In genomic region chr14:22537436-22538310, GRCh38 we compare ENCODE assay signal across 12 cellular contexts. TPM values are rescaled to one million over a fixed set of nuclear protein-coding genes. Genes with fewer than 3 reads are reported as not detected.
DNase-seq lines count a peak whose midpoint lies in the region; ATAC-seq and TF ChIP-seq lines count a peak whose summit lies in the region.
"Had no signal": no experiment of that assay in that cellular context is flagged by ENCODE, and none has a peak within 500 bp of the region (broad histone marks: within the 10 kb centered on the region; RNA-seq: fewer than 3 reads in every experiment).

No MANE protein-coding gene starts in this region.

- peak overlapping the region; percentile 96 to 97 for H3K27ac Mint-ChIP-seq in activated naive CD4-positive, alpha-beta T cell treated with anti-CD3 and anti-CD28 coated beads, Interleukin-2, amount 50 U/mL, for 72 hours

- H3K27ac ChIP-seq in heart right ventricle = peak overlapping the region in 7 of 10 donors; percentile 9 to 61 (median 38)
- peak overlapping the region; percentile 30 to 61 for H3K27ac ChIP-seq in left lung
- peak overlapping the region; percentile 53 to 73 (median 64) for H3K27ac ChIP-seq in transverse colon
- H3K27ac ChIP-seq: C4-2B, neutrophil had no signal

- no peaks in the 10 kb centered on the region for H3K9me3 Mint-ChIP-seq in activated naive CD4-positive, alpha-beta T cell treated with anti-CD3 and anti-CD28 coated beads, Interleukin-2, amount 50 U/mL, for 72 hours

- 94% methylated on average over 8 of the region's 8 CpGs for WGBS in heart right ventricle, 2 donors
- 86 to 96% methylated on average over 1 to 8 of the region's 8 CpGs for WGBS in transverse colon (ENCODE audit: low coverage in 1 of 2), 2 donors

- no peak for TF ChIP-seq POLR2A in transverse colon (IDR thresholded peaks at IDR 0.05)

- intact Hi-C loops in heart right ventricle (cut with DNase I) = no loop called here
- intact Hi-C loops in cardiac septum (cut with DNase I) = no loop called here
- intact Hi-C loops in left lung (cut with DNase I) = no loop called here
- intact Hi-C loops in transverse colon (cut with DNase I; ENCODE audit: low total_unique reads) = loop anchor here (10.0 kb wide), 1 partner anchor 1383 kb away; the partner anchor contains the start of gene OR5AU1

- no peaks in the 10 kb centered on the region for H3K36me3 ChIP-seq in heart right ventricle
- no peaks in the 10 kb centered on the region for H3K36me3 ChIP-seq in left lung
- no peaks in the 10 kb centered on the region for H3K36me3 ChIP-seq in transverse colon
- H3K36me3 ChIP-seq: neutrophil had no signal

- peaks cover 89 to 94% of the 10 kb centered on the region in 2 donors for H3K36me3 Mint-ChIP-seq in activated naive CD4-positive, alpha-beta T cell treated with anti-CD3 and anti-CD28 coated beads, Interleukin-2, amount 50 U/mL, for 72 hours

- no peak for TF ChIP-seq EP300 in transverse colon (IDR thresholded peaks at IDR 0.05; ENCODE audit: low read depth)

- TF ChIP-seq CTCF in heart right ventricle (IDR thresholded peaks at IDR 0.05) = no peak
- no peak for TF ChIP-seq CTCF in left lung (IDR thresholded peaks at IDR 0.05)
- TF ChIP-seq CTCF in transverse colon (IDR thresholded peaks at IDR 0.05) = no peak

- ATAC-seq in heart right ventricle = peak in 2 of 8 donors; percentile 10 to 40
- no peak for ATAC-seq in activated naive CD4-positive, alpha-beta T cell treated with anti-CD3 and anti-CD28 coated beads, Interleukin-2, amount 50 U/mL, for 72 hours
- peak; percentile 10 for ATAC-seq in left lung

- DNase-seq in heart right ventricle (no peak), cardiac septum (ENCODE audit: low spot score) (no peak), left lung (no peak), transverse colon (no peak), NCI-H69 (lab: John Stamatoyannopoulos, UW) (no peak), putamen (ENCODE audit: low spot score) (no peak), NCI-H446 treated with DMSO at 0.1 percent for 48 hours (lab: John Stamatoyannopoulos, UW) (no peak)
- DNase-seq in activated naive CD4-positive, alpha-beta T cell treated with anti-CD3 and anti-CD28 coated beads, Interleukin-2, amount 50 U/mL, for 72 hours (ENCODE audit: low spot score in 2 of 2) = no peak
- DNase-seq: cortex of kidney, NCI-H1048 had no signal

- H3K4me3 ChIP-seq in heart right ventricle (peak overlapping the region in 1 of 10 donors; percentile 1), left lung (no peak overlapping the region), transverse colon (no peak overlapping the region)

- H3K27me3 ChIP-seq in heart right ventricle = no peaks in the 10 kb centered on the region
- no peaks in the 10 kb centered on the region for H3K27me3 ChIP-seq in left lung
- no peaks in the 10 kb centered on the region for H3K27me3 ChIP-seq in transverse colon
- H3K27me3 ChIP-seq: neutrophil had no signal

- in situ Hi-C loops in transverse colon (cut with MboI; ENCODE audit: low pct_ligation_motif_present in 1 of 4, low pct_unique_long_range_greater_than_20kb in 1 of 4, low sequenced_read_pairs in 3 of 4) = no loop called here

- no peaks in the 10 kb centered on the region for H3K9me3 ChIP-seq in heart right ventricle
- no peaks in the 10 kb centered on the region for H3K9me3 ChIP-seq in left lung
- no peaks in the 10 kb centered on the region for H3K9me3 ChIP-seq in transverse colon
- H3K9me3 ChIP-seq: neutrophil had no signal

- H3K4me1 ChIP-seq in heart right ventricle = peaks cover 0 to 65% (median 24%) of the 10 kb centered on the region in 9 donors
- peaks cover 13 to 22% of the 10 kb centered on the region in 2 donors for H3K4me1 ChIP-seq in left lung
- H3K4me1 ChIP-seq in transverse colon = peaks cover 0 to 6% (median 3%) of the 10 kb centered on the region in 4 donors

RNA-seq across cellular contexts. Expression of gene DAD1, which starts 51.4 kb away (rescaled TPM):
- 100 to 1,000 TPM; 115 to 182 (median 136) TPM for total RNA-seq in heart right ventricle
- polyA plus RNA-seq in heart right ventricle = 100 to 1,000 TPM in 1 of 2 donors, 10 to 100 TPM in 1; 82.4 to 420 TPM
- 134 TPM for total RNA-seq in cardiac septum
- 100 to 1,000 TPM; 218 to 240 TPM for total RNA-seq in activated naive CD4-positive, alpha-beta T cell treated with anti-CD3 and anti-CD28 coated beads, Interleukin-2, amount 50 U/mL, for 72 hours
- total RNA-seq in left lung = 100 to 1,000 TPM; 220 to 251 TPM
- 100 to 1,000 TPM in 3 of 4 donors, 10 to 100 TPM in 1; 31.4 to 154 (median 141) TPM for total RNA-seq in transverse colon
